14 cellular contexts compared by ENCODE assay signal in genomic region chr5:73692166-73692640, GRCh38.
DNase-seq lines count a peak whose midpoint lies in the region; ATAC-seq and TF ChIP-seq lines count a peak whose summit lies in the region.
"Had no signal": no experiment of that assay in that cellular context is flagged by ENCODE, and none has a peak within 500 bp of the region (broad histone marks: within the 10 kb centered on the region; RNA-seq: fewer than 3 reads in every experiment).

No MANE protein-coding gene starts in this region.

- no peak for TF ChIP-seq CTCF in AG09319 (IDR thresholded peaks at IDR 0.05; ENCODE audit: low read depth, low read length)
- TF ChIP-seq CTCF in HEK293 (tag by site-specific recombination; IDR thresholded peaks at IDR 0.05): no peak

- H3K36me3 ChIP-seq in HEK293 (ENCODE audit: control insufficient read depth in 2 of 2, insufficient read depth in 1 of 2, low read length in 2 of 2) (no peaks in the 10 kb centered on the region), adipocyte (ENCODE audit: control insufficient read depth, insufficient read depth, low read length, severe bottlenecking) (no peaks in the 10 kb centered on the region)
- H3K36me3 ChIP-seq: ascending aorta, suprapubic skin had no signal

- no peak for ATAC-seq in HG02759 (IDR thresholded peaks at IDR 0.05; ENCODE audit: unreplicated experiment)
- ATAC-seq: naive thymus-derived CD4-positive, alpha-beta T cell had no signal

- peaks cover 3 to 9% (median 7%) of the 10 kb centered on the region in 3 donors for H3K36me3 Mint-ChIP-seq in immature natural killer cell
- H3K36me3 Mint-ChIP-seq in activated naive CD8-positive, alpha-beta T cell treated with anti-CD3 and anti-CD28 coated beads for 36 hours: no peaks in the 10 kb centered on the region
- H3K36me3 Mint-ChIP-seq: IgD-negative memory B cell; naive thymus-derived CD4-positive, alpha-beta T cell had no signal

- DNase-seq in AG09319 (ENCODE audit: extremely low read depth, low read depth): peak; percentile 18
- DNase-seq in adipocyte (ENCODE audit: low read depth): peak; percentile 39
- DNase-seq in immature natural killer cell: no peak
- DNase-seq in stimulated activated CD4-positive, alpha-beta T cell treated with anti-CD3 and anti-CD28 coated beads, Interleukin-4, amount 100 ng/mL, for 24 hours: no peak
- DNase-seq in activated naive CD8-positive, alpha-beta T cell treated with anti-CD3 and anti-CD28 coated beads for 36 hours: no peak
- DNase-seq in DMS153 (lab: John Stamatoyannopoulos, UW): no peak
- DNase-seq: COR-L47; naive thymus-derived CD4-positive, alpha-beta T cell had no signal

- peak overlapping the region; percentile 21 to 95 (median 92) for H3K27ac Mint-ChIP-seq in immature natural killer cell
- no peak overlapping the region for H3K27ac Mint-ChIP-seq in activated naive CD8-positive, alpha-beta T cell treated with anti-CD3 and anti-CD28 coated beads for 36 hours
- H3K27ac Mint-ChIP-seq: IgD-negative memory B cell; naive thymus-derived CD4-positive, alpha-beta T cell had no signal

- H3K4me3 Mint-ChIP-seq in immature natural killer cell: peak overlapping the region in 2 of 5 donors; percentile 38 to 86
- H3K4me3 Mint-ChIP-seq in activated naive CD8-positive, alpha-beta T cell treated with anti-CD3 and anti-CD28 coated beads for 36 hours: no peak overlapping the region
- H3K4me3 Mint-ChIP-seq: IgD-negative memory B cell; naive thymus-derived CD4-positive, alpha-beta T cell had no signal

- H3K4me1 ChIP-seq in HEK293 (ENCODE audit: control insufficient read depth, insufficient read depth, low read length) (peaks cover 6% of the 10 kb centered on the region), adipocyte (ENCODE audit: control insufficient read depth, insufficient read depth, low read length) (peaks cover 34% of the 10 kb centered on the region)
- H3K4me1 ChIP-seq: suprapubic skin had no signal

- CTCF ChIA-PET in HEK293 (lab: Yijun Ruan, JAX): interaction anchor here (0.6 to 3.7 kb wide), 11 partner anchors 14 to 1606 kb away, joined by 3 to 17 read pairs (median 4); no protein-coding TSS in a partner anchor

- no peak overlapping the region for H3K9ac ChIP-seq in adipocyte (ENCODE audit: low read length)

- H3K4me3 ChIP-seq in HEK293 (ENCODE audit: low read depth, low read length) (no peak overlapping the region), adipocyte (ENCODE audit: low read length) (no peak overlapping the region)
- H3K4me3 ChIP-seq: ascending aorta, hepatocyte, suprapubic skin had no signal

- no peak overlapping the region for H3K27ac ChIP-seq in HEK293 (ENCODE audit: extremely low read depth, low read depth, low read length)
- H3K27ac ChIP-seq: ascending aorta, hepatocyte, suprapubic skin had no signal

- POLR2A ChIA-PET in HEK293 (lab: Yijun Ruan, JAX): no interaction called here

- H3K27me3 Mint-ChIP-seq in immature natural killer cell (ENCODE audit: low read depth in 3 of 3): peaks cover 0 to 3% (median 0%) of the 10 kb centered on the region in 3 donors
- peaks cover 12% of the 10 kb centered on the region for H3K27me3 Mint-ChIP-seq in activated naive CD8-positive, alpha-beta T cell treated with anti-CD3 and anti-CD28 coated beads for 36 hours

- H3K4me1 Mint-ChIP-seq in immature natural killer cell: peaks cover 42 to 54% of the 10 kb centered on the region in 2 donors
- peaks cover 10% of the 10 kb centered on the region for H3K4me1 Mint-ChIP-seq in activated naive CD8-positive, alpha-beta T cell treated with anti-CD3 and anti-CD28 coated beads for 36 hours
- H3K4me1 Mint-ChIP-seq: IgD-negative memory B cell had no signal

- no peaks in the 10 kb centered on the region for H3K27me3 ChIP-seq in adipocyte (replicated peaks; ENCODE audit: control insufficient read depth, insufficient read depth, low read length)
- H3K27me3 ChIP-seq: ascending aorta, hepatocyte, suprapubic skin had no signal

- H3K9me3 ChIP-seq in HEK293 (ENCODE audit: control insufficient read depth, insufficient read depth, low read depth, low read length) (no peaks in the 10 kb centered on the region), adipocyte (ENCODE audit: control insufficient read depth, low read length) (no peaks in the 10 kb centered on the region)
- H3K9me3 ChIP-seq: ascending aorta, suprapubic skin had no signal

- H3K9me3 Mint-ChIP-seq in immature natural killer cell: no peaks in the 10 kb centered on the region
- H3K9me3 Mint-ChIP-seq in activated naive CD8-positive, alpha-beta T cell treated with anti-CD3 and anti-CD28 coated beads for 36 hours: no peaks in the 10 kb centered on the region
- H3K9me3 Mint-ChIP-seq: IgD-negative memory B cell; naive thymus-derived CD4-positive, alpha-beta T cell had no signal

TF ChIP-seq in HEK293, 187 proteins besides CTCF, POLR2A, EP300 and RAD21:
- peak; percentile 68 for TF ChIP-seq ZIC2 (tag by site-specific recombination; IDR thresholded peaks at IDR 0.05)
- TF ChIP-seq ZNF521 (tag by site-specific recombination; IDR thresholded peaks at IDR 0.05): no peak
- no peak for TF ChIP-seq ZNF280C (tag by site-specific recombination; IDR thresholded peaks at IDR 0.05)
- TF ChIP-seq ZBTB8A (tag by site-specific recombination; IDR thresholded peaks at IDR 0.05): no peak
- TF ChIP-seq ZNF174 (tag by site-specific recombination; IDR thresholded peaks at IDR 0.05): no peak
- no peak for TF ChIP-seq GLI2 (tag by site-specific recombination; IDR thresholded peaks at IDR 0.05; ENCODE audit: borderline replicate concordance, low read depth)
- TF ChIP-seq ZNF596 (tag by site-specific recombination; IDR thresholded peaks at IDR 0.05): no peak
- TF ChIP-seq ZFHX2 (tag by site-specific recombination; conservative IDR thresholded peaks at IDR 0.05): peak; percentile 47
- TF ChIP-seq ZNF639 (tag by site-specific recombination; IDR thresholded peaks at IDR 0.05): no peak

Comparison
In these comparisons a context has a peak if more than half of its experiments do, and no peak if none do; other contexts are left out.
1. DNase-seq: peak in AG09319 (single experiment) and adipocyte (single experiment); none in immature natural killer cell (0 of 3), stimulated activated CD4-positive, alpha-beta T cell treated with anti-CD3 and anti-CD28 coated beads, Interleukin-4, amount 100 ng/mL, for 24 hours (single experiment), activated naive CD8-positive, alpha-beta T cell treated with anti-CD3 and anti-CD28 coated beads for 36 hours (single experiment) and DMS153 (single experiment).